ENCODE assay signal across 15 cellular contexts in the genomic region with DNA sequence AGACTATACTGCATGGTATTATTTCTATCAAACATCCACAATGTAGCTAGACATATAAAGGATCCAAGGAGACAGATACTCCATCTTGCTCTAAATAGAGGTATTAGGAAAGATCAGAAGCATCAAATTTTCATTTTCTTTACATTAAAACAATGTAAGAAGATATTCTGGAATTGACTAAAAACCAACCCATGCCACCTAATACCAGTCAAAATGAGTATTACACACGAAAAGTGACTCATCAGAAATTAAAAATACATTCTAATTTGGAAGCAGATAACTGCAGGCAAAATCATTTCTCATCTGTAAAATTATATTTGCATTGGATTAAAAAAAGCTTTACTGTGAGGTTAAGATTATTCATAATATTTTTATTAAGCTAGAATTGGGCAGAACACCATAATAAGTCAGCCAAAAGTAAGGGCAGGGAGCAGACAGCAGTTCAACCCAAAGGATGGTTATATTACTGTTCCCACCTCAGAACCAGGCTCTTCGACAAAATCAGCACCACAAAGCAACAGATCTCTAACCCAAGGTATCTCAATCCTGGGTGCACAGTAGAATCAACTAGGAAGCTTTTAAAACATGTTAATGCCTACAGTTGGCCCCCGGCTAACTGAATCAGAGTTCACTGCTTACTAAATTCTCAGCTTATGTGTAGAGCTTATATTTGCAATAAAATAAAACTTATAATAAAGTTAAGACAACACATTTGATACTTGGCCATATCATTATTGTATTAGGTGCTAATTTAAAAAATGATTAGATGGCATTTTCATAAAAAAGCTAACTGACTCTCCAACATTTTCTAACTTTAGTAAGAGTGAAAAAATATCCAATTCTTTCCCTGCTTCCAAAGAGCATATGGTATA. TPM values are rescaled to one million over a fixed set of nuclear protein-coding genes. Genes with fewer than 3 reads are reported as not detected.
A peak's percentile ranks its signal among the peaks of the same experiment; 100 is the strongest.
DNase-seq lines count a peak whose midpoint lies in the region; ATAC-seq and TF ChIP-seq lines count a peak whose summit lies in the region.
"Had no signal": no experiment of that assay in that cellular context is flagged by ENCODE, and none has a peak within 500 bp of the region (broad histone marks: within the 10 kb centered on the region; RNA-seq: fewer than 3 reads in every experiment).

No MANE protein-coding gene starts in this region.

- no peak for TF ChIP-seq POLR2A in IMR-90 (IDR thresholded peaks at IDR 0.05; ENCODE audit: low read depth, low read length)

- no peaks in the 10 kb centered on the region for H3K79me1 ChIP-seq in IMR-90 (ENCODE audit: low read depth in 1 of 2, low read length in 2 of 2)

- H4K8ac ChIP-seq in IMR-90 (ENCODE audit: low read depth in 2 of 2, low read length in 2 of 2): no peak overlapping the region

- no peak overlapping the region for H2BK15ac ChIP-seq in IMR-90 (ENCODE audit: low read depth, low read length)

- no peak overlapping the region for H2BK120ac ChIP-seq in IMR-90 (ENCODE audit: low read depth, low read length)

- H3K23ac ChIP-seq in IMR-90 (ENCODE audit: low read depth, low read length): no peak overlapping the region

- intact Hi-C loops in IMR-90 (cut with micrococcal nuclease): no loop called here

- no peak for TF ChIP-seq CTCF in IMR-90 (conservative IDR thresholded peaks at IDR 0.05; ENCODE audit: low read depth, low read length)

- H3K56ac ChIP-seq in IMR-90 (ENCODE audit: extremely low read depth, insufficient read depth, low read length): no peak overlapping the region

- DNase-seq in activated T-cell treated with anti-CD3 and anti-CD28 coated beads, Interleukin-2, amount 50 U/mL, for 24 hours: no peak
- DNase-seq in activated T-cell treated with anti-CD3 and anti-CD28 coated beads for 4 hours: no peak
- no peak for DNase-seq in IMR-90
- no peak for DNase-seq in activated naive CD8-positive, alpha-beta T cell treated with anti-CD3 and anti-CD28 coated beads, Interleukin-2, amount 10 ng/mL, durations not matched to agents 7 days and 5 days
- DNase-seq in stimulated activated effector memory CD8-positive, alpha-beta T cell treated with anti-CD3 and anti-CD28 coated beads, Interleukin-12 subunit alpha, Interleukin-12 subunit beta, amount 100 ng/mL, for 72 hours (ENCODE audit: low spot score in 2 of 2): no peak
- DNase-seq in AML-193 (lab: John Stamatoyannopoulos, UW): no peak
- no peak for DNase-seq in SW 1271 (lab: John Stamatoyannopoulos, UW)
- DNase-seq in stimulated activated CD4-positive, alpha-beta T cell treated with anti-CD3 and anti-CD28 coated beads, Interleukin-4, amount 100 ng/mL, for 1 hour: no peak
- DNase-seq: GM23248, KBM-7, NCI-H1092, NCI-H1694, NCI-H69, PC-3 had no signal

- no TSS peak for BruUV-seq in IMR-90 (replicated peaks; lab: Mats Ljungman, UMichigan)

- dilution Hi-C loops in IMR-90 (cut with HindIII; ENCODE audit: low sequenced_read_pairs, unreplicated experiment): no loop called here

- no peak overlapping the region for H2AFZ ChIP-seq in IMR-90 (replicated peaks; ENCODE audit: low read length, poor library complexity)
- H2AFZ ChIP-seq: GM23248 had no signal

- no peak overlapping the region for H3K9ac ChIP-seq in IMR-90 (ENCODE audit: low read depth, low read length)
- H3K9ac ChIP-seq: GM23248 had no signal

- H3K9me3 Mint-ChIP-seq in activated T-cell treated with anti-CD3 and anti-CD28 coated beads, Interleukin-2, amount 50 U/mL, for 24 hours: no peaks in the 10 kb centered on the region
- no peaks in the 10 kb centered on the region for H3K9me3 Mint-ChIP-seq in activated naive CD8-positive, alpha-beta T cell treated with anti-CD3 and anti-CD28 coated beads, Interleukin-2, amount 10 ng/mL, durations not matched to agents 7 days and 5 days
- H3K9me3 Mint-ChIP-seq in stimulated activated effector memory CD8-positive, alpha-beta T cell treated with anti-CD3 and anti-CD28 coated beads, Interleukin-12 subunit alpha, Interleukin-12 subunit beta, amount 100 ng/mL, for 72 hours: no peaks in the 10 kb centered on the region

- no peak overlapping the region for H2AK5ac ChIP-seq in IMR-90 (ENCODE audit: low read depth, low read length)

- H3K4me3 ChIP-seq in IMR-90 (ENCODE audit: insufficient read depth, low read depth, low read length): no peak overlapping the region
- H3K4me3 ChIP-seq: GM23248 had no signal

- no peak overlapping the region for H3K4me3 Mint-ChIP-seq in activated T-cell treated with anti-CD3 and anti-CD28 coated beads, Interleukin-2, amount 50 U/mL, for 24 hours
- no peak overlapping the region for H3K4me3 Mint-ChIP-seq in activated naive CD8-positive, alpha-beta T cell treated with anti-CD3 and anti-CD28 coated beads, Interleukin-2, amount 10 ng/mL, durations not matched to agents 7 days and 5 days
- peak overlapping the region; percentile 37 for H3K4me3 Mint-ChIP-seq in stimulated activated effector memory CD8-positive, alpha-beta T cell treated with anti-CD3 and anti-CD28 coated beads, Interleukin-12 subunit alpha, Interleukin-12 subunit beta, amount 100 ng/mL, for 72 hours

- H4K20me1 ChIP-seq in IMR-90 (ENCODE audit: insufficient read depth, low read length): no peaks in the 10 kb centered on the region

- no peak overlapping the region for H3K14ac ChIP-seq in IMR-90 (replicated peaks; ENCODE audit: low read depth, low read length)

- H3K9me3 ChIP-seq in IMR-90 (ENCODE audit: control insufficient read depth, insufficient read depth, low read length): no peaks in the 10 kb centered on the region

- no peak overlapping the region for H3K18ac ChIP-seq in IMR-90 (ENCODE audit: low read depth, low read length)

- no peak for ATAC-seq in IMR-90 (ENCODE audit: low read depth)
- no peak for ATAC-seq in activated naive CD8-positive, alpha-beta T cell treated with anti-CD3 and anti-CD28 coated beads, Interleukin-2, amount 10 ng/mL, durations not matched to agents 7 days and 5 days (ENCODE audit: low read depth)
- ATAC-seq in stimulated activated effector memory CD8-positive, alpha-beta T cell treated with anti-CD3 and anti-CD28 coated beads, Interleukin-12 subunit alpha, Interleukin-12 subunit beta, amount 100 ng/mL, for 72 hours: peak; percentile 83
- ATAC-seq: HCT116, PC-3 had no signal

- no peak overlapping the region for H2BK20ac ChIP-seq in IMR-90 (ENCODE audit: low read depth, low read length)

- H2AK9ac ChIP-seq in IMR-90 (replicated peaks; ENCODE audit: low read depth, low read length, poor library complexity): no peak overlapping the region

- H2BK5ac ChIP-seq in IMR-90 (ENCODE audit: low read depth, low read length, poor library complexity, severe bottlenecking): no peak overlapping the region

- H3K4me2 ChIP-seq in IMR-90 (ENCODE audit: low read depth, low read length): no peak overlapping the region

- H3K36me3 ChIP-seq in IMR-90 (ENCODE audit: control insufficient read depth, insufficient read depth, low read length): no peaks in the 10 kb centered on the region

- no CpG with 5 or more reads among the region's 3 CpGs for WGBS in IMR-90 (ENCODE audit: extremely low coverage in 2 of 2, insufficient read length in 1 of 2), 2 experiments

- H3K27ac Mint-ChIP-seq in activated T-cell treated with anti-CD3 and anti-CD28 coated beads, Interleukin-2, amount 50 U/mL, for 24 hours: peak overlapping the region; percentile 65
- peak overlapping the region; percentile 12 for H3K27ac Mint-ChIP-seq in activated naive CD8-positive, alpha-beta T cell treated with anti-CD3 and anti-CD28 coated beads, Interleukin-2, amount 10 ng/mL, durations not matched to agents 7 days and 5 days
- peak overlapping the region; percentile 66 for H3K27ac Mint-ChIP-seq in stimulated activated effector memory CD8-positive, alpha-beta T cell treated with anti-CD3 and anti-CD28 coated beads, Interleukin-12 subunit alpha, Interleukin-12 subunit beta, amount 100 ng/mL, for 72 hours

- H3K9me1 ChIP-seq in IMR-90 (ENCODE audit: insufficient read depth, low read length): no peaks in the 10 kb centered on the region

- no peak overlapping the region for H3K4ac ChIP-seq in IMR-90 (ENCODE audit: low read depth, low read length)

- in situ Hi-C loops in IMR-90 (cut with MboI; ENCODE audit: low sequenced_read_pairs): no loop called here

- H4K5ac ChIP-seq in IMR-90 (ENCODE audit: low read depth, low read length): no peak overlapping the region

- H3K27me3 Mint-ChIP-seq in activated T-cell treated with anti-CD3 and anti-CD28 coated beads, Interleukin-2, amount 50 U/mL, for 24 hours: no peaks in the 10 kb centered on the region
- H3K27me3 Mint-ChIP-seq in activated naive CD8-positive, alpha-beta T cell treated with anti-CD3 and anti-CD28 coated beads, Interleukin-2, amount 10 ng/mL, durations not matched to agents 7 days and 5 days: no peaks in the 10 kb centered on the region

- H3K27ac ChIP-seq in IMR-90 (ENCODE audit: insufficient read depth, low read length): no peak overlapping the region
- H3K27ac ChIP-seq: GM23248 had no signal

- H3K4me1 Mint-ChIP-seq in activated T-cell treated with anti-CD3 and anti-CD28 coated beads, Interleukin-2, amount 50 U/mL, for 24 hours (ENCODE audit: low read depth): peaks cover 76% of the 10 kb centered on the region
- H3K4me1 Mint-ChIP-seq in activated naive CD8-positive, alpha-beta T cell treated with anti-CD3 and anti-CD28 coated beads, Interleukin-2, amount 10 ng/mL, durations not matched to agents 7 days and 5 days: peaks cover 51% of the 10 kb centered on the region
- peaks cover 80% of the 10 kb centered on the region for H3K4me1 Mint-ChIP-seq in stimulated activated effector memory CD8-positive, alpha-beta T cell treated with anti-CD3 and anti-CD28 coated beads, Interleukin-12 subunit alpha, Interleukin-12 subunit beta, amount 100 ng/mL, for 72 hours

- H4K91ac ChIP-seq in IMR-90 (ENCODE audit: insufficient read depth, low read depth, low read length): no peak overlapping the region

- POLR2A ChIA-PET in IMR-90 (lab: Charles Lee; ENCODE audit: unreplicated experiment): no interaction called here
- POLR2A ChIA-PET in activated naive CD8-positive, alpha-beta T cell treated with anti-CD3 and anti-CD28 coated beads, Interleukin-2, amount 10 ng/mL, durations not matched to agents 7 days and 5 days (lab: Charles Lee): interaction anchor here (1.2 kb wide), 1 partner anchor 36 kb away, joined by 4 read pairs; the partner anchor contains the start of gene SAMD3

- H3K4me1 ChIP-seq in IMR-90 (ENCODE audit: control insufficient read depth, insufficient read depth, low read length): no peaks in the 10 kb centered on the region

- no peak for TF ChIP-seq RAD21 in IMR-90 (IDR thresholded peaks at IDR 0.05; ENCODE audit: low read length)

- peaks cover 1% of the 10 kb centered on the region for H3K36me3 Mint-ChIP-seq in activated T-cell treated with anti-CD3 and anti-CD28 coated beads, Interleukin-2, amount 50 U/mL, for 24 hours (ENCODE audit: low read depth)
- H3K36me3 Mint-ChIP-seq in activated naive CD8-positive, alpha-beta T cell treated with anti-CD3 and anti-CD28 coated beads, Interleukin-2, amount 10 ng/mL, durations not matched to agents 7 days and 5 days: peaks cover 39% of the 10 kb centered on the region
- peaks cover 50% of the 10 kb centered on the region for H3K36me3 Mint-ChIP-seq in stimulated activated effector memory CD8-positive, alpha-beta T cell treated with anti-CD3 and anti-CD28 coated beads, Interleukin-12 subunit alpha, Interleukin-12 subunit beta, amount 100 ng/mL, for 72 hours

- CTCF ChIA-PET in IMR-90 (lab: Yijun Ruan, JAX): interaction anchor here (0.7 to 1.6 kb wide), 2 partner anchors 20 to 25 kb away, joined by 3 to 4 read pairs; no protein-coding TSS in a partner anchor

- no peaks in the 10 kb centered on the region for H3K27me3 ChIP-seq in IMR-90 (ENCODE audit: control insufficient read depth, insufficient read depth, low read length)

RNA-seq across cellular contexts. Expression of gene SAMD3, which starts 35.2 kb away (rescaled TPM):
- 3.0 and 3.1 TPM in 2 replicates for total RNA-seq in IMR-90 (2012; rRNA removed)
- 3.6 and 3.9 TPM in 2 replicates for polyA plus RNA-seq in IMR-90 (2012; rRNA removed)
- polyA plus RNA-seq in IMR-90 (2012; cell fraction: cytosol; rRNA removed): 0.49 and 1.1 TPM in 2 replicates
- polyA plus RNA-seq in IMR-90 (2012; cell fraction: nucleus; rRNA removed; ENCODE audit: low replicate concordance): 0.98 and 11.9 TPM in 2 replicates
- total RNA-seq in activated naive CD8-positive, alpha-beta T cell treated with anti-CD3 and anti-CD28 coated beads, Interleukin-2, amount 10 ng/mL, durations not matched to agents 7 days and 5 days: 10 to 100 TPM; 51.0 to 52.6 TPM
- total RNA-seq: PC-3 had no signal

Comparison
In these comparisons a context has a peak if more than half of its experiments do, and no peak if none do; other contexts are left out.
1. H3K27ac Mint-ChIP-seq: peak in every context shown above with its lines; median percentile 66 in stimulated activated effector memory CD8-positive, alpha-beta T cell treated with anti-CD3 and anti-CD28 coated beads, Interleukin-12 subunit alpha, Interleukin-12 subunit beta, amount 100 ng/mL, for 72 hours; 65 in activated T-cell treated with anti-CD3 and anti-CD28 coated beads, Interleukin-2, amount 50 U/mL, for 24 hours; 12 in activated naive CD8-positive, alpha-beta T cell treated with anti-CD3 and anti-CD28 coated beads, Interleukin-2, amount 10 ng/mL, durations not matched to agents 7 days and 5 days.
2. RNA of gene SAMD3, which starts 35.2 kb away (total RNA-seq): 51.0 to 52.6 TPM in activated naive CD8-positive, alpha-beta T cell treated with anti-CD3 and anti-CD28 coated beads, Interleukin-2, amount 10 ng/mL, durations not matched to agents 7 days and 5 days; 3.0 to 3.1 TPM in IMR-90; every median in the first group is over 10 times any median in the second.